ENCODE assay signal across 8 cellular contexts in the genomic region with DNA sequence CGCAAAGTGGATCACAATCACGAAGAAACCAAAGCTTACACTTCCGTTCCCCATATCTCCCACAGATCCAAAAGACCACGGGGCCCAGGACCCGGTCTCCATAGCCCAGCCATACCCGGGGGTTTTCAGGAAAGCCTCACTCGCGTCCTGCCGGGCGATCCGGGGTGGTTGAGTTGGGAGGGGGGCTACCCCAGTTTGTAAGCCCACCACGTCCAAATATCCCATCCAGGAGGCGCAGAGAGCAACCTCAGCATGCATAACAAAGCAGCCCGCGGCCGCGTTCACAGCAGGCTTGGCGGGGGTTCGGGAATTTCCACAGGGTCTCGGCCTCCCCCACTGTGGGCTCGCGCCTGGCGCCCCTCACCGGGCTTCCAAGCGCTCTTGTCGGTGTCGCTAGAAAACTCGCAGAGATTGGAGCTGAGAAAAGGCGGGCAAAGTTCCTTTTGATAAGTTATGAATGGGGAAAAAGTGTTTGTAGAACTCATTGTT. TPM values are rescaled to one million over a fixed set of nuclear protein-coding genes. Genes with fewer than 3 reads are reported as not detected.
DNase-seq lines count a peak whose midpoint lies in the region; ATAC-seq and TF ChIP-seq lines count a peak whose summit lies in the region.

No MANE protein-coding gene starts in this region.

- peaks cover 1 to 4% of the 10 kb centered on the region in 2 donors for H3K36me3 Mint-ChIP-seq in activated naive CD4-positive, alpha-beta T cell treated with anti-CD3 and anti-CD28 coated beads, Interleukin-2, amount 50 U/mL, for 72 hours
- peaks cover 4 to 8% (median 4%) of the 10 kb centered on the region in 3 donors for H3K36me3 Mint-ChIP-seq in immature natural killer cell

- H3K9me3 Mint-ChIP-seq in activated naive CD4-positive, alpha-beta T cell treated with anti-CD3 and anti-CD28 coated beads, Interleukin-2, amount 50 U/mL, for 72 hours = no peaks in the 10 kb centered on the region
- H3K9me3 Mint-ChIP-seq in immature natural killer cell = no peaks in the 10 kb centered on the region

- ATAC-seq in GM18907 (IDR thresholded peaks at IDR 0.05; ENCODE audit: unreplicated experiment) (peak; percentile 33), HG02970 (IDR thresholded peaks at IDR 0.05; ENCODE audit: low FRiP score, unreplicated experiment) (peak; percentile 19)
- ATAC-seq in activated naive CD4-positive, alpha-beta T cell treated with anti-CD3 and anti-CD28 coated beads, Interleukin-2, amount 50 U/mL, for 72 hours = peak; percentile 2 to 20

- TF ChIP-seq CTCF in tibial artery (IDR thresholded peaks at IDR 0.05) = no peak

- H3K27ac Mint-ChIP-seq in activated naive CD4-positive, alpha-beta T cell treated with anti-CD3 and anti-CD28 coated beads, Interleukin-2, amount 50 U/mL, for 72 hours = peak overlapping the region; percentile 77 to 85
- peak overlapping the region in 4 of 6 donors; percentile 36 to 59 (median 48) for H3K27ac Mint-ChIP-seq in immature natural killer cell

- peak overlapping the region; percentile 83 to 93 (median 87) for H3K4me3 Mint-ChIP-seq in immature natural killer cell

- H3K4me1 ChIP-seq in tibial artery = peaks cover 0 to 20% (median 15%) of the 10 kb centered on the region in 4 donors

- H3K27ac ChIP-seq in tibial artery = no peak overlapping the region

- peaks cover under 1 to 4% (median 3%) of the 10 kb centered on the region in 3 donors for H3K27me3 Mint-ChIP-seq in immature natural killer cell (ENCODE audit: low read depth in 3 of 3)

- H3K27me3 ChIP-seq in tibial artery = peaks cover 0 to 20% of the 10 kb centered on the region in 2 donors

- no peaks in the 10 kb centered on the region for H3K9me3 ChIP-seq in tibial artery

- H3K4me3 ChIP-seq in tibial artery = peak overlapping the region; percentile 57 to 71

- intact Hi-C loops in tibial artery (cut with DNase I; ENCODE audit: low total_unique reads) = no loop called here

- no peaks in the 10 kb centered on the region for H3K36me3 ChIP-seq in tibial artery

- DNase-seq in activated naive CD4-positive, alpha-beta T cell treated with anti-CD3 and anti-CD28 coated beads, Interleukin-2, amount 50 U/mL, for 72 hours (ENCODE audit: low spot score in 2 of 2) = peak in 1 of 2 donors; percentile 69
- no peak for DNase-seq in immature natural killer cell
- no peak for DNase-seq in tibial artery
- DNase-seq in GM19238 (ENCODE audit: insufficient read length, low spot score) = no peak
- no peak for DNase-seq in stimulated activated CD4-positive, alpha-beta T cell treated with anti-CD3 and anti-CD28 coated beads, Interleukin-15, amount 100 ng/mL, for 24 hours
- no peak for DNase-seq in stimulated activated CD8-positive, alpha-beta memory T cell treated with anti-CD3 and anti-CD28 coated beads, Interleukin-4, amount 100 ng/mL, for 48 hours

- peaks cover 20 to 32% of the 10 kb centered on the region in 2 donors for H3K4me1 Mint-ChIP-seq in immature natural killer cell

RNA-seq across cellular contexts. Expression of a gene that starts 9.5 kb away (rescaled TPM):
- total RNA-seq in activated naive CD4-positive, alpha-beta T cell treated with anti-CD3 and anti-CD28 coated beads, Interleukin-2, amount 50 U/mL, for 72 hours = 10 to 100 TPM; 25.3 to 27.8 TPM
- polyA plus RNA-seq in immature natural killer cell = 100 to 1,000 TPM; 119 to 227 (median 178) TPM

RNA-seq across cellular contexts. Expression of a gene that starts 14.2 kb away (rescaled TPM):
- total RNA-seq in activated naive CD4-positive, alpha-beta T cell treated with anti-CD3 and anti-CD28 coated beads, Interleukin-2, amount 50 U/mL, for 72 hours = 10 to 100 TPM; 33.9 to 50.5 TPM
- 10 to 100 TPM; 13.9 to 54.6 (median 14.5) TPM for polyA plus RNA-seq in immature natural killer cell

RNA-seq across cellular contexts. Expression of a gene that starts 19.0 kb away (rescaled TPM):
- under 1 TPM in 1 of 2 donors, not detected in 1; 0.54 TPM for total RNA-seq in activated naive CD4-positive, alpha-beta T cell treated with anti-CD3 and anti-CD28 coated beads, Interleukin-2, amount 50 U/mL, for 72 hours
- polyA plus RNA-seq in immature natural killer cell = under 1 TPM in 1 of 3 donors, not detected in 2; 0.13 TPM

RNA-seq across cellular contexts. Expression of a gene that starts 21.7 kb away (rescaled TPM):
- total RNA-seq in activated naive CD4-positive, alpha-beta T cell treated with anti-CD3 and anti-CD28 coated beads, Interleukin-2, amount 50 U/mL, for 72 hours = 10 to 100 TPM; 26.9 to 47.9 TPM
- polyA plus RNA-seq in immature natural killer cell = 10 to 100 TPM; 46.7 to 61.7 (median 47.7) TPM
